Comparison of ENCODE assay signal across 20 cellular contexts in the genomic region with DNA sequence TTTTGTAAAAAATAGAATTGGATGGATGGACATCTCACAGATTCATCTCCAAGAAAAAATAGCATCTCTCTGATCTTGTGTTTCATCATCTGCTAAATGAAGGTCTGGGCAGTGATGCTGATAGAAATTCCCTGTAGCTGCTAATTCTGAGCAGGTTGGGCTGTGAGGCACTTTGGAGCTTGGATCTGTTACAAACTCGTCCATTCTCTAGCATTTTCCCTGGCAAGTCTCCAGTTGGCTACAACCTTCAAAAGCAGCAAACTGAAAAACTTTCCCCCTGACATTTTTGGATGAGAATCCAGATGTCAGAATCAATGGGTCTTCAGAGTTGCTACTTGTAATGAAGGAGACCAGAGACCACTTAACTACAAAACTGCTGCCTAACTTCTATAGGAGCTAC.
DNase-seq lines count a peak whose midpoint lies in the region; ATAC-seq and TF ChIP-seq lines count a peak whose summit lies in the region.
"Had no signal": no experiment of that assay in that cellular context is flagged by ENCODE, and none has a peak within 500 bp of the region (broad histone marks: within the 10 kb centered on the region; RNA-seq: fewer than 3 reads in every experiment).

No MANE protein-coding gene starts in this region.

- no peak overlapping the region for H3K9ac ChIP-seq in smooth muscle cell (ENCODE audit: low read depth)
- H3K9ac ChIP-seq: SK-N-SH had no signal

- peak overlapping the region; percentile 73 for H3K27ac ChIP-seq in smooth muscle cell (ENCODE audit: low read depth)
- H3K27ac ChIP-seq: 22Rv1 had no signal

- H3F3A ChIP-seq in smooth muscle cell (ENCODE audit: low read depth) = no peaks in the 10 kb centered on the region

- no peaks in the 10 kb centered on the region for H3K36me3 ChIP-seq in smooth muscle cell (ENCODE audit: low read depth)

- H3K9me3 ChIP-seq in smooth muscle cell (replicated peaks; ENCODE audit: low read depth) = no peaks in the 10 kb centered on the region
- H3K9me3 ChIP-seq: SK-N-SH had no signal

- H3K27me3 ChIP-seq in smooth muscle cell (ENCODE audit: low read depth) = no peaks in the 10 kb centered on the region

- H3K4me1 ChIP-seq in smooth muscle cell (ENCODE audit: low read depth) = no peaks in the 10 kb centered on the region

- no peaks in the 10 kb centered on the region for H3K79me2 ChIP-seq in smooth muscle cell (ENCODE audit: low read depth)

- WGBS in smooth muscle cell (ENCODE audit: low lambda C conversion rate) = 93% methylated on average over 1 of the region's 1 CpG

- no peak overlapping the region for H3K4me2 ChIP-seq in smooth muscle cell
- H3K4me2 ChIP-seq: SK-N-SH had no signal

- ATAC-seq in GM19328 (IDR thresholded peaks at IDR 0.05; ENCODE audit: unreplicated experiment) = no peak
- ATAC-seq in HG02642 (IDR thresholded peaks at IDR 0.05; ENCODE audit: poor library complexity, unreplicated experiment) = no peak
- ATAC-seq: T-cell had no signal

- no peaks in the 10 kb centered on the region for H4K20me1 ChIP-seq in smooth muscle cell (ENCODE audit: low read depth)

- no peak overlapping the region for H2AFZ ChIP-seq in smooth muscle cell (ENCODE audit: low read depth)

- no peak for TF ChIP-seq CTCF in choroid plexus epithelial cell (conservative IDR thresholded peaks at IDR 0.05; ENCODE audit: low read depth, low read length)
- no peak for TF ChIP-seq CTCF in smooth muscle cell (IDR thresholded peaks at IDR 0.05; ENCODE audit: borderline replicate concordance, insufficient read depth, poor library complexity, severe bottlenecking)

- H3K4me3 ChIP-seq in choroid plexus epithelial cell (ENCODE audit: low read depth, low read length) (no peak overlapping the region), smooth muscle cell (no peak overlapping the region)

- DNase-seq in NCI-H1105 treated with DMSO at 0.1 percent for 48 hours (lab: John Stamatoyannopoulos, UW) = peak; percentile 8
- DNase-seq in NCI-H1105 (lab: John Stamatoyannopoulos, UW) = no peak
- DNase-seq in M059J (ENCODE audit: low read depth) = peak; percentile 11
- peak; percentile 32 for DNase-seq in choroid plexus epithelial cell (ENCODE audit: low read depth)
- DNase-seq in smooth muscle cell (lab: John Stamatoyannopoulos, UW; ENCODE audit: unreplicated experiment) = no peak
- DNase-seq in occipital lobe (lab: John Stamatoyannopoulos, UW) = no peak
- DNase-seq: DND-41, GDM1, H9, MV-4-11, NCI-H1436, NCI-H2029 treated with DMSO at 0.1 percent for 48 hours, NCI-H510A treated with DMSO at 0.1 percent for 48 hours, NCI-H774, SHP77 treated with DMSO at 0.1 percent for 48 hours, SK-N-SH, T-cell had no signal

Comparison
In these comparisons a context has a peak if more than half of its experiments do, and no peak if none do; other contexts are left out.
1. DNase-seq: peak in NCI-H1105 treated with DMSO at 0.1 percent for 48 hours (single experiment), M059J (single experiment) and choroid plexus epithelial cell (single experiment); none in NCI-H1105 (single experiment), smooth muscle cell (single experiment) and occipital lobe (single experiment).